In genomic region chr14:104248203-104249055, GRCh38 we compare ENCODE assay signal across 16 cellular contexts.
"Had no signal": no experiment of that assay in that cellular context is flagged by ENCODE, and none has a peak within 500 bp of the region (broad histone marks: within the 10 kb centered on the region; RNA-seq: fewer than 3 reads in every experiment).

No MANE protein-coding gene starts in this region.

- ATAC-seq: activated CD4-positive, CD25-positive, alpha-beta regulatory T cell treated with anti-CD3 and anti-CD28 coated beads, Interleukin-2, amount 50 U/mL, for 24 hours; esophagus mucosa; left cardiac atrium had no signal

- H3K4me3 Mint-ChIP-seq: activated naive CD8-positive, alpha-beta T cell; T-helper 2 cell treated with Interferon-gamma antibody and Interleukin-4, amounts not matched to agents 5 μg/mL and 100 μg/mL, for 36 hours had no signal

- H3K4me1 ChIP-seq: parathyroid adenoma, thyroid gland had no signal

- DNase-seq: activated CD4-positive, alpha-beta T cell treated with anti-CD3 and anti-CD28 coated beads, Interleukin-2, amount 50 U/mL, for 48 hours; anterior cingulate cortex; hypothalamus; left cardiac atrium; mesenchymal stem cell; retina; SHP77 treated with DMSO at 0.1 percent for 48 hours; stimulated activated CD4-positive, alpha-beta T cell treated with anti-CD3 and anti-CD28 coated beads, Interleukin-15, amount 100 ng/mL, for 24 hours; thyroid gland had no signal

- H3K9me3 ChIP-seq: thyroid gland had no signal

- H3K27ac Mint-ChIP-seq: activated naive CD8-positive, alpha-beta T cell; activated T-helper 2 cell treated with anti-CD3 and anti-CD28 coated beads, Interferon-gamma antibody, Interleukin-2, Interleukin-4, amounts not matched to agents 10 μg/mL and 5 μg/mL and 100 μg/mL, durations not matched to agents 14 hours and 24 hours and 36 hours; T-helper 2 cell treated with Interferon-gamma antibody and Interleukin-4, amounts not matched to agents 5 μg/mL and 100 μg/mL, for 36 hours had no signal

- H3K27me3 Mint-ChIP-seq: activated naive CD8-positive, alpha-beta T cell had no signal

- FAIRE-seq: endometrium had no signal

- H3K4me3 ChIP-seq: thyroid gland had no signal

- H3K36me3 Mint-ChIP-seq: activated naive CD8-positive, alpha-beta T cell had no signal

- H3K27ac ChIP-seq: parathyroid adenoma, thyroid gland had no signal
